In genomic region chr19:8423821-8424223, GRCh38 we compare ENCODE assay signal across 8 cellular contexts. TPM values are rescaled to one million over a fixed set of nuclear protein-coding genes. Genes with fewer than 3 reads are reported as not detected.
A peak's percentile ranks its signal among the peaks of the same experiment; 100 is the strongest.
DNase-seq lines count a peak whose midpoint lies in the region; ATAC-seq, FAIRE-seq and TF ChIP-seq lines count a peak whose summit lies in the region.

No MANE protein-coding gene starts in this region.

- H3K4me3 Mint-ChIP-seq in CD4-positive, alpha-beta T cell = no peak overlapping the region
- no peak overlapping the region for H3K4me3 Mint-ChIP-seq in naive thymus-derived CD8-positive, alpha-beta T cell

- FAIRE-seq in RCC 7860 (lab: Jason Lieb, UNC) = peak; percentile 95

- TF ChIP-seq CTCF in CD4-positive, alpha-beta T cell (IDR thresholded peaks at IDR 0.05) = no peak

- H3K36me3 ChIP-seq in H7 (replicated peaks; ENCODE audit: control insufficient read depth, insufficient read depth, low read length) = no peaks in the 10 kb centered on the region
- peaks cover 0 to 11% of the 10 kb centered on the region in 2 donors for H3K36me3 ChIP-seq in esophagus (ENCODE audit: control insufficient read depth in 2 of 2, insufficient read depth in 2 of 2, low read length in 1 of 2)
- peaks cover 6% of the 10 kb centered on the region for H3K36me3 ChIP-seq in mucosa of stomach (ENCODE audit: control insufficient read depth, insufficient read depth, low read length)

- H3K27ac Mint-ChIP-seq in CD4-positive, alpha-beta T cell = no peak overlapping the region
- H3K27ac Mint-ChIP-seq in naive thymus-derived CD8-positive, alpha-beta T cell = no peak overlapping the region

- peaks cover 13% of the 10 kb centered on the region for H3K36me3 Mint-ChIP-seq in CD4-positive, alpha-beta T cell (ENCODE audit: low read depth)
- peaks cover 0 to 33% (median 2%) of the 10 kb centered on the region in 3 donors for H3K36me3 Mint-ChIP-seq in naive thymus-derived CD8-positive, alpha-beta T cell

- DNase-seq in H7 (peak; percentile 70), RCC 7860 (ENCODE audit: low spot score) (peak; percentile 94), 8988T (no peak)
- no peak for DNase-seq in CD4-positive, alpha-beta T cell
- DNase-seq in naive thymus-derived CD8-positive, alpha-beta T cell = no peak
- no peak for DNase-seq in stimulated activated CD4-positive, alpha-beta T cell treated with anti-CD3 and anti-CD28 coated beads, Interleukin-4, amount 100 ng/mL, for 1 hour

- peak overlapping the region; percentile 68 to 73 for H3K27ac ChIP-seq in esophagus (ENCODE audit: low read depth in 2 of 2, low read length in 1 of 2)
- H3K27ac ChIP-seq in CD4-positive, alpha-beta T cell (ENCODE audit: low read depth, low read length) = no peak overlapping the region

- POLR2A ChIA-PET in CD4-positive, alpha-beta T cell (lab: Charles Lee) = no interaction called here
- POLR2A ChIA-PET in naive thymus-derived CD8-positive, alpha-beta T cell (lab: Charles Lee) = interaction anchor here (0.7 kb wide), 2 partner anchors 27 to 417 kb away, joined by 4 to 5 read pairs; no protein-coding TSS in a partner anchor

- H3K4me1 Mint-ChIP-seq in CD4-positive, alpha-beta T cell (ENCODE audit: low read depth) = no peaks in the 10 kb centered on the region
- peaks cover 0 to 2% (median 0%) of the 10 kb centered on the region in 4 donors for H3K4me1 Mint-ChIP-seq in naive thymus-derived CD8-positive, alpha-beta T cell

- H3K9me3 Mint-ChIP-seq in CD4-positive, alpha-beta T cell = no peaks in the 10 kb centered on the region
- H3K9me3 Mint-ChIP-seq in naive thymus-derived CD8-positive, alpha-beta T cell = no peaks in the 10 kb centered on the region

- H3K9ac ChIP-seq in mucosa of stomach (ENCODE audit: low read length) = peak overlapping the region; percentile 57

- H3K4me1 ChIP-seq in esophagus (ENCODE audit: control insufficient read depth in 2 of 2, insufficient read depth in 2 of 2, low read length in 1 of 2) = peaks cover 2 to 3% of the 10 kb centered on the region in 2 donors
- peaks cover 23% of the 10 kb centered on the region for H3K4me1 ChIP-seq in mucosa of stomach (ENCODE audit: control insufficient read depth, insufficient read depth, low read length)

- no peak for ATAC-seq in CD4-positive, alpha-beta T cell (ENCODE audit: poor library complexity)
- ATAC-seq in naive thymus-derived CD8-positive, alpha-beta T cell = no peak

- no peaks in the 10 kb centered on the region for H3K27me3 Mint-ChIP-seq in CD4-positive, alpha-beta T cell
- no peaks in the 10 kb centered on the region for H3K27me3 Mint-ChIP-seq in naive thymus-derived CD8-positive, alpha-beta T cell

- 29 to 37% methylated on average over 9 of the region's 9 CpGs for WGBS in esophagus, 2 donors

- no peaks in the 10 kb centered on the region for H3K27me3 ChIP-seq in H7 (ENCODE audit: control insufficient read depth, insufficient read depth, low read length)
- H3K27me3 ChIP-seq in esophagus (ENCODE audit: control insufficient read depth in 1 of 2, insufficient read depth in 2 of 2, low read length in 2 of 2) = no peaks in the 10 kb centered on the region
- no peaks in the 10 kb centered on the region for H3K27me3 ChIP-seq in mucosa of stomach (ENCODE audit: control insufficient read depth, insufficient read depth, low read length)
- H3K27me3 ChIP-seq in CD4-positive, alpha-beta T cell (ENCODE audit: control insufficient read depth, insufficient read depth, low read length) = no peaks in the 10 kb centered on the region

- H3K4me3 ChIP-seq in H7 (ENCODE audit: insufficient read depth, low read depth, low read length) = no peak overlapping the region
- H3K4me3 ChIP-seq in esophagus (ENCODE audit: low read depth in 1 of 2, low read length in 2 of 2) = no peak overlapping the region
- no peak overlapping the region for H3K4me3 ChIP-seq in mucosa of stomach (ENCODE audit: low read length)

- intact Hi-C loops in CD4-positive, alpha-beta T cell (cut with DNase I, micrococcal nuclease) = no loop called here

- CTCF ChIA-PET in CD4-positive, alpha-beta T cell (lab: Charles Lee) = no interaction called here

- no peaks in the 10 kb centered on the region for H3K9me3 ChIP-seq in esophagus (ENCODE audit: control insufficient read depth in 2 of 2, insufficient read depth in 1 of 2, low read depth in 1 of 2, low read length in 1 of 2)
- H3K9me3 ChIP-seq in mucosa of stomach (ENCODE audit: control insufficient read depth, low read length) = no peaks in the 10 kb centered on the region
- H3K9me3 ChIP-seq in CD4-positive, alpha-beta T cell (ENCODE audit: control insufficient read depth, low read length) = no peaks in the 10 kb centered on the region

RNA-seq across cellular contexts. Expression of gene MARCHF2, which starts 10.7 kb away (rescaled TPM):
- total RNA-seq in H7 (2014; rRNA removed; shearing (Covaris generic)) = 44.4 and 47.8 TPM in 2 replicates
- polyA plus RNA-seq in esophagus = 10 to 100 TPM; 22.0 to 29.0 TPM
- 10 to 100 TPM; 20.0 to 22.2 TPM for total RNA-seq in CD4-positive, alpha-beta T cell
- total RNA-seq in naive thymus-derived CD8-positive, alpha-beta T cell = 10 to 100 TPM; 25.8 to 31.4 TPM
- 10 to 100 TPM; 21.1 to 40.1 (median 38.2) TPM for polyA plus RNA-seq in naive thymus-derived CD8-positive, alpha-beta T cell

RNA-seq across cellular contexts. Expression of gene HNRNPM, which starts 21.0 kb away (rescaled TPM):
- 114 and 155 TPM in 2 replicates for total RNA-seq in H7 (2014; rRNA removed; shearing (Covaris generic))
- 100 to 1,000 TPM in 1 of 2 donors, 10 to 100 TPM in 1; 49.9 to 134 TPM for polyA plus RNA-seq in esophagus
- total RNA-seq in CD4-positive, alpha-beta T cell = 100 to 1,000 TPM; 269 to 272 TPM
- 100 to 1,000 TPM; 207 to 227 TPM for total RNA-seq in naive thymus-derived CD8-positive, alpha-beta T cell
- 100 to 1,000 TPM; 214 to 304 (median 217) TPM for polyA plus RNA-seq in naive thymus-derived CD8-positive, alpha-beta T cell

RNA-seq across cellular contexts. Expression of gene RAB11B, which starts 33.7 kb away (rescaled TPM):
- 16.9 and 31.4 TPM in 2 replicates for total RNA-seq in H7 (2014; rRNA removed; shearing (Covaris generic))
- polyA plus RNA-seq in esophagus = 10 to 100 TPM; 60.8 to 75.3 TPM
- total RNA-seq in CD4-positive, alpha-beta T cell = 10 to 100 TPM; 66.8 to 71.5 TPM
- 100 to 1,000 TPM; 108 to 112 TPM for total RNA-seq in naive thymus-derived CD8-positive, alpha-beta T cell
- polyA plus RNA-seq in naive thymus-derived CD8-positive, alpha-beta T cell = 10 to 100 TPM; 46.9 to 73.6 (median 53.9) TPM

RNA-seq across cellular contexts. Expression of gene ANGPTL4, which starts 59.9 kb away (rescaled TPM):
- total RNA-seq in H7 (2014; rRNA removed; shearing (Covaris generic)) = 13.2 and 17.1 TPM in 2 replicates
- polyA plus RNA-seq in esophagus = 100 to 1,000 TPM in 1 of 2 donors, 10 to 100 TPM in 1; 27.2 to 126 TPM
- not detected for total RNA-seq in CD4-positive, alpha-beta T cell
- total RNA-seq in naive thymus-derived CD8-positive, alpha-beta T cell = not detected
- under 1 TPM in 1 of 3 donors, not detected in 2; 0.23 TPM for polyA plus RNA-seq in naive thymus-derived CD8-positive, alpha-beta T cell

Comparison
In these comparisons a context has a peak if more than half of its experiments do, and no peak if none do; other contexts are left out.
1. DNase-seq: peak in H7 (single experiment) and RCC 7860 (single experiment); none in CD4-positive, alpha-beta T cell (0 of 10), naive thymus-derived CD8-positive, alpha-beta T cell (0 of 10), stimulated activated CD4-positive, alpha-beta T cell treated with anti-CD3 and anti-CD28 coated beads, Interleukin-4, amount 100 ng/mL, for 1 hour (single experiment) and 8988T (single experiment).